In the genomic region with DNA sequence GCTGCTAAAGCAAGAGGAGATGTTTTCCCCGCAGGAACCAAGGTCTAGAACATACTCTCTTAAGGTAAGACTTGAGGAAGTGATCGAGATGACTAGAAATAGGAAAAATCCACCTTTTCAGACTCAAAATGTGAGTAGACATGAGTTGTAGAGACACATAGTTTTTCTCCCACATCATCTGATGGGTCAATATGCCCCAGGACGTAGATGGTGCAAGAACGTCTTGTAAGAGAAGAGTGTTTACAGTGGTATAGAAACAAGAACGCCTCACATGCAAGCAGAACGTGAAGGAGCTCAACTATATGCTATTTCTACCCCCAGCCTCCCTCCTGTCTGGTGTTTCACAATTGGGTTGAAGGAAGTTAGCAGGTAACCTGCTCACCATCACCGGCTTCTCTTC, we compare ENCODE assay signal across 28 cellular contexts.
"Had no signal": no experiment of that assay in that cellular context is flagged by ENCODE, and none has a peak within 500 bp of the region (broad histone marks: within the 10 kb centered on the region; RNA-seq: fewer than 3 reads in every experiment).

No MANE protein-coding gene starts in this region.

- H3K4me3 ChIP-seq: MG63 had no signal

- H3K4me2 ChIP-seq: KMS-11 had no signal

- H3K36me3 ChIP-seq: MG63 had no signal

- H3K9me3 ChIP-seq: MG63 had no signal

- DNase-seq: Karpas-422, Kasumi-1, KG1, MG63, MM.1S, MV-4-11, NCI-H1048, NCI-H1105, NCI-H1105 treated with DMSO at 0.1 percent for 48 hours, NCI-H1417 treated with DMSO at 0.1 percent for 48 hours, NCI-H1436 treated with DMSO at 0.1 percent for 48 hours, NCI-H146, NCI-H1694, NCI-H1694 treated with DMSO at 0.1 percent for 48 hours, NCI-H187, NCI-H187 treated with DMSO at 0.1 percent for 48 hours, NCI-H1930, NCI-H2029, NCI-H2029 treated with DMSO at 0.1 percent for 48 hours, NCI-H2081, NCI-H2081 treated with DMSO at 0.1 percent for 48 hours, NCI-H2107, NCI-H226, NCI-H345, NCI-H446, NCI-H446 treated with DMSO at 0.1 percent for 48 hours, NCI-H510A treated with DMSO at 0.1 percent for 48 hours had no signal

- H3K9ac ChIP-seq: KMS-11 had no signal

- H3K27ac ChIP-seq: KMS-11 had no signal
